Comparison of ENCODE assay signal across 20 cellular contexts in genomic region chr3:146883292-146883691, GRCh38.
DNase-seq lines count a peak whose midpoint lies in the region; ATAC-seq and TF ChIP-seq lines count a peak whose summit lies in the region.
"Had no signal": no experiment of that assay in that cellular context is flagged by ENCODE, and none has a peak within 500 bp of the region (broad histone marks: within the 10 kb centered on the region; RNA-seq: fewer than 3 reads in every experiment).

No MANE protein-coding gene starts in this region.

- TF ChIP-seq CTCF in WTC11 (IDR thresholded peaks at IDR 0.05) (no peak), type B pancreatic cell (conservative IDR thresholded peaks at IDR 0.05) (no peak), adrenal gland (IDR thresholded peaks at IDR 0.05) (no peak), right lobe of liver (IDR thresholded peaks at IDR 0.05) (no peak)

- H3K27ac ChIP-seq in adrenal gland (no peak overlapping the region), right lobe of liver (no peak overlapping the region)

- no peaks in the 10 kb centered on the region for H3K9me3 ChIP-seq in adrenal gland (replicated peaks in 1 of 3)
- H3K9me3 ChIP-seq in right lobe of liver: no peaks in the 10 kb centered on the region

- H3K27ac Mint-ChIP-seq in WTC11 (no peak overlapping the region), type B pancreatic cell (peak overlapping the region; percentile 48)
- H3K27ac Mint-ChIP-seq: CD8-positive, alpha-beta memory T cell had no signal

- intact Hi-C loops in adrenal gland (cut with DNase I) (no loop called here), right lobe of liver (cut with DNase I) (no loop called here)

- CTCF ChIA-PET in WTC11 (lab: Charles Lee): no interaction called here

- no peaks in the 10 kb centered on the region; the same call in 1 of the 2 replicates for H3K4me1 Mint-ChIP-seq in WTC11
- peaks cover 8% of the 10 kb centered on the region for H3K4me1 Mint-ChIP-seq in type B pancreatic cell (ENCODE audit: unreplicated experiment)
- H3K4me1 Mint-ChIP-seq: CD8-positive, alpha-beta memory T cell had no signal

- H3K27me3 Mint-ChIP-seq in WTC11 (ENCODE audit: low read depth) (no peaks in the 10 kb centered on the region), type B pancreatic cell (no peaks in the 10 kb centered on the region)
- H3K27me3 Mint-ChIP-seq: CD8-positive, alpha-beta memory T cell had no signal

- WGBS in adrenal gland, 4 donors: 55 to 72% (median 61%) methylated on average over 1 of the region's 1 CpG
- WGBS in right lobe of liver (ENCODE audit: insufficient coverage, low coverage, low lambda C conversion rate, missing lambda C conversion rate): 25% methylated on average over 1 of the region's 1 CpG

- peak; percentile 43 for ATAC-seq in WTC11
- no peak for ATAC-seq in right lobe of liver

- DNase-seq in NCI-H2171 treated with DMSO at 0.1 percent for 48 hours (lab: John Stamatoyannopoulos, UW) (peak; percentile 26), NCI-H2171 (lab: John Stamatoyannopoulos, UW) (no peak), H7 (peak; percentile 5), WTC11 (ENCODE audit: low spot score) (no peak), type B pancreatic cell (ENCODE audit: extremely low spot score, unreplicated experiment) (no peak), adrenal gland (no peak), OCI-M2 (lab: John Stamatoyannopoulos, UW; ENCODE audit: unreplicated experiment) (no peak), right lobe of liver (no peak)
- DNase-seq: CD8-positive, alpha-beta memory T cell; DMS79; GF-D8; HCEC 1CT; NCI-H1048; NCI-H2107; NCI-H446 treated with DMSO at 0.1 percent for 48 hours; NK-92 treated with Interleukin-12 subunit alpha and Interleukin-12 subunit beta, amount 100 ng/mL, for 24 hours; OCI-M1; RPMI8226; SIG-M5; SW 1271 had no signal

- H3K36me3 ChIP-seq in H7 (replicated peaks; ENCODE audit: control insufficient read depth, insufficient read depth, low read length) (no peaks in the 10 kb centered on the region), adrenal gland (replicated peaks in 1 of 2) (no peaks in the 10 kb centered on the region), right lobe of liver (no peaks in the 10 kb centered on the region)

- H3K36me3 Mint-ChIP-seq in WTC11 (no peaks in the 10 kb centered on the region), type B pancreatic cell (no peaks in the 10 kb centered on the region)
- H3K36me3 Mint-ChIP-seq: CD8-positive, alpha-beta memory T cell had no signal

- TF ChIP-seq POLR2A in adrenal gland (IDR thresholded peaks at IDR 0.05) (no peak), right lobe of liver (IDR thresholded peaks at IDR 0.05) (no peak)

- H3K4me3 Mint-ChIP-seq in WTC11: no peak overlapping the region
- peak overlapping the region; percentile 11 for H3K4me3 Mint-ChIP-seq in type B pancreatic cell
- H3K4me3 Mint-ChIP-seq: CD8-positive, alpha-beta memory T cell had no signal

- H3K9me3 Mint-ChIP-seq in WTC11 (no peaks in the 10 kb centered on the region), type B pancreatic cell (no peaks in the 10 kb centered on the region)

- POLR2A ChIA-PET in WTC11 (lab: Charles Lee): no interaction called here

- no peaks in the 10 kb centered on the region for H3K27me3 ChIP-seq in H7 (ENCODE audit: control insufficient read depth, insufficient read depth, low read length)
- no peaks in the 10 kb centered on the region for H3K27me3 ChIP-seq in adrenal gland
- H3K27me3 ChIP-seq in right lobe of liver: no peaks in the 10 kb centered on the region

- H3K4me1 ChIP-seq in adrenal gland (replicated peaks in 1 of 2) (no peaks in the 10 kb centered on the region), right lobe of liver (no peaks in the 10 kb centered on the region)

- H3K4me3 ChIP-seq in H7 (ENCODE audit: insufficient read depth, low read depth, low read length): no peak overlapping the region
- no peak overlapping the region for H3K4me3 ChIP-seq in adrenal gland
- H3K4me3 ChIP-seq in right lobe of liver: no peak overlapping the region

TF ChIP-seq in WTC11, 78 proteins besides CTCF, POLR2A, EP300 and RAD21 (continues in another document):
- no peak for TF ChIP-seq ZSCAN18 (CRISPR knock-in tag; IDR thresholded peaks at IDR 0.05)
- no peak for TF ChIP-seq MYBL2 (CRISPR knock-in tag; IDR thresholded peaks at IDR 0.05)
- TF ChIP-seq PRDM15 (CRISPR knock-in tag; IDR thresholded peaks at IDR 0.05): no peak
- TF ChIP-seq ZNF671 (CRISPR knock-in tag; IDR thresholded peaks at IDR 0.05): no peak
- no peak for TF ChIP-seq NR1H2 (CRISPR knock-in tag; IDR thresholded peaks at IDR 0.05)
- TF ChIP-seq JAZF1 (CRISPR knock-in tag; IDR thresholded peaks at IDR 0.05): no peak
- TF ChIP-seq TEAD1 (CRISPR knock-in tag; IDR thresholded peaks at IDR 0.05): no peak
- no peak for TF ChIP-seq ZMAT4 (CRISPR knock-in tag; IDR thresholded peaks at IDR 0.05)
- no peak for TF ChIP-seq ZBTB43 (CRISPR knock-in tag; IDR thresholded peaks at IDR 0.05)
- no peak for TF ChIP-seq MAX (CRISPR knock-in tag; IDR thresholded peaks at IDR 0.05)
- TF ChIP-seq ATF2 (CRISPR knock-in tag; IDR thresholded peaks at IDR 0.05; ENCODE audit: borderline replicate concordance, low read depth): no peak
- TF ChIP-seq GTF2I (CRISPR knock-in tag; conservative IDR thresholded peaks at IDR 0.05): no peak

Comparison
In these comparisons a context has a peak if more than half of its experiments do, and no peak if none do; other contexts are left out.
1. DNase-seq: peak in NCI-H2171 treated with DMSO at 0.1 percent for 48 hours (single experiment) and H7 (single experiment); none in NCI-H2171 (single experiment), WTC11 (single experiment), type B pancreatic cell (single experiment), adrenal gland (0 of 7), OCI-M2 (single experiment) and right lobe of liver (0 of 3).